ENCODE assay signal across 16 cellular contexts in genomic region chr5:39273314-39273954, GRCh38. TPM values are rescaled to one million over a fixed set of nuclear protein-coding genes. Genes with fewer than 3 reads are reported as not detected.
A peak's percentile ranks its signal among the peaks of the same experiment; 100 is the strongest.
DNase-seq lines count a peak whose midpoint lies in the region; ATAC-seq, FAIRE-seq and TF ChIP-seq lines count a peak whose summit lies in the region.
"Had no signal": no experiment of that assay in that cellular context is flagged by ENCODE, and none has a peak within 500 bp of the region (broad histone marks: within the 10 kb centered on the region; RNA-seq: fewer than 3 reads in every experiment).

No MANE protein-coding gene starts in this region.

- H3K4me2 ChIP-seq in K562 (ENCODE audit: insufficient read depth, low read length), result no peak overlapping the region
- H3K4me2 ChIP-seq: GM23338 had no signal

- WGBS in K562 (ENCODE audit: insufficient coverage, low coverage, missing lambda C conversion rate), result 49% methylated on average over 2 of the region's 2 CpGs
- WGBS in suprapubic skin, result 85% methylated on average over 2 of the region's 2 CpGs

- TF ChIP-seq CTCF in K562 (IDR thresholded peaks at IDR 0.05 in 2 of 3, conservative IDR thresholded peaks at IDR 0.05 in 1 of 3; ENCODE audit: insufficient read depth in 2 of 3, low read depth in 1 of 3, low read length in 3 of 3), result no peak
- no peak for TF ChIP-seq CTCF in suprapubic skin (IDR thresholded peaks at IDR 0.05)

- H3K4me1 Mint-ChIP-seq in activated T-cell treated with anti-CD3 and anti-CD28 coated beads, Interleukin-2, amount 50 U/mL, for 4 hours (ENCODE audit: low read depth), result peaks cover 47% of the 10 kb centered on the region
- H3K4me1 Mint-ChIP-seq: GM23338 had no signal

- no peak overlapping the region for H3K4me3 Mint-ChIP-seq in activated T-cell treated with anti-CD3 and anti-CD28 coated beads, Interleukin-2, amount 50 U/mL, for 4 hours
- H3K4me3 Mint-ChIP-seq: GM23338 had no signal

- peaks cover 3 to 9% of the 10 kb centered on the region in 2 experiments; a peak in 4 of 5 replicates for H3K4me1 ChIP-seq in K562 (replicated peaks in 1 of 2; ENCODE audit: control insufficient read depth in 2 of 2, insufficient read depth in 2 of 2, low read length in 2 of 2)
- no peaks in the 10 kb centered on the region for H3K4me1 ChIP-seq in suprapubic skin

- FAIRE-seq in K562 (lab: Jason Lieb, UNC), result no peak
- FAIRE-seq: GM12891 had no signal

- H3K36me3 ChIP-seq in K562 (ENCODE audit: control insufficient read depth, insufficient read depth, low read length) (no peaks in the 10 kb centered on the region), suprapubic skin (no peaks in the 10 kb centered on the region)
- H3K36me3 ChIP-seq: esophagus squamous epithelium had no signal

- no peaks in the 10 kb centered on the region for H3K36me3 Mint-ChIP-seq in activated T-cell treated with anti-CD3 and anti-CD28 coated beads, Interleukin-2, amount 50 U/mL, for 4 hours (ENCODE audit: insufficient read depth)

- no TSS peak for BruUV-seq in K562 (replicated peaks; lab: Mats Ljungman, UMichigan)

- CTCF ChIA-PET in K562 (lab: Yijun Ruan, JAX; ENCODE audit: low intra/inter-chr PET ratio), result no interaction called here

- H3K4me3 ChIP-seq in K562 (no peak overlapping the region), suprapubic skin (no peak overlapping the region)
- H3K4me3 ChIP-seq: GM23338, lung had no signal

- no peak overlapping the region for H3K9ac ChIP-seq in K562 (ENCODE audit: insufficient read depth in 1 of 2, low read depth in 2 of 2, low read length in 2 of 2)

- H3K9me3 Mint-ChIP-seq in activated T-cell treated with anti-CD3 and anti-CD28 coated beads, Interleukin-2, amount 50 U/mL, for 4 hours, result no peaks in the 10 kb centered on the region

- no peak overlapping the region for H3K27ac ChIP-seq in K562 (ENCODE audit: extremely low read depth, low read depth, low read length)
- H3K27ac ChIP-seq in suprapubic skin, result peak overlapping the region; percentile 42

- peak; percentile 53 to 82 for ATAC-seq in activated T-cell treated with anti-CD3 and anti-CD28 coated beads, Interleukin-2, amount 50 U/mL, for 4 hours
- ATAC-seq in K562 (peak; percentile 33; the same call in 1 of the 3 replicates), HG02678 (IDR thresholded peaks at IDR 0.05; ENCODE audit: unreplicated experiment) (no peak), HG03342 (IDR thresholded peaks at IDR 0.05; ENCODE audit: unreplicated experiment) (no peak)
- ATAC-seq: GM23338 had no signal

- H3K79me2 ChIP-seq in K562 (ENCODE audit: control insufficient read depth, insufficient read depth, low read length), result no peaks in the 10 kb centered on the region

- TF ChIP-seq EP300 in K562 (IDR thresholded peaks at IDR 0.05; ENCODE audit: low read length), result no peak
- no peak for TF ChIP-seq EP300 in suprapubic skin (IDR thresholded peaks at IDR 0.05)

- TF ChIP-seq POLR2A in K562 (conservative IDR thresholded peaks at IDR 0.05), result no peak
- no peak for TF ChIP-seq POLR2A in suprapubic skin (IDR thresholded peaks at IDR 0.05)

- no peaks in the 10 kb centered on the region for H3K27me3 ChIP-seq in K562 (ENCODE audit: control insufficient read depth in 2 of 2, insufficient read depth in 2 of 2, low read length in 2 of 2)
- no peaks in the 10 kb centered on the region for H3K27me3 ChIP-seq in suprapubic skin
- H3K27me3 ChIP-seq: esophagus squamous epithelium had no signal

- no peak overlapping the region for H2AFZ ChIP-seq in K562 (ENCODE audit: low read depth, low read length)
- H2AFZ ChIP-seq: GM23338 had no signal

- no peaks in the 10 kb centered on the region for H3K9me1 ChIP-seq in K562 (ENCODE audit: control insufficient read depth, insufficient read depth, low read length)

- DNase-seq in activated T-cell treated with anti-CD3 and anti-CD28 coated beads, Interleukin-2, amount 50 U/mL, for 4 hours, result no peak
- no peak for DNase-seq in activated T-cell treated with anti-CD3 and anti-CD28 coated beads, Interleukin-2, amount 50 U/mL, for 1 hour
- DNase-seq in SKM-1 (lab: John Stamatoyannopoulos, UW; ENCODE audit: unreplicated experiment) (peak; percentile 18), K562 (ENCODE audit: extremely low read depth in 1 of 4, low spot score in 3 of 4) (no peak), suprapubic skin (ENCODE audit: low spot score in 2 of 2) (no peak), NCI-H1417 treated with DMSO at 0.1 percent for 48 hours (lab: John Stamatoyannopoulos, UW) (no peak)
- DNase-seq: esophagus squamous epithelium; MM.1S; NCI-H446 treated with DMSO at 0.1 percent for 48 hours; nucleus accumbens; stimulated activated CD4-positive, alpha-beta T cell treated with anti-CD3 and anti-CD28 coated beads, Interleukin-12 subunit alpha, Interleukin-12 subunit beta, amount 100 ng/mL, for 4 hours had no signal

- H3K9me3 ChIP-seq in K562 (replicated peaks; ENCODE audit: control insufficient read depth, insufficient read depth, low read depth, low read length) (no peaks in the 10 kb centered on the region), suprapubic skin (no peaks in the 10 kb centered on the region)
- H3K9me3 ChIP-seq: esophagus squamous epithelium had no signal

- TF ChIP-seq RAD21 in K562 (CRISPR knock-in tag; conservative IDR thresholded peaks at IDR 0.05 in 1 of 2, IDR thresholded peaks at IDR 0.05 in 1 of 2), result no peak

- POLR2A ChIA-PET in K562 (lab: Yijun Ruan, JAX), result no interaction called here

- no peaks in the 10 kb centered on the region for H3K27me3 Mint-ChIP-seq in activated T-cell treated with anti-CD3 and anti-CD28 coated beads, Interleukin-2, amount 50 U/mL, for 4 hours (ENCODE audit: low read depth)

- no peaks in the 10 kb centered on the region for H4K20me1 ChIP-seq in K562 (replicated peaks; ENCODE audit: control insufficient read depth, insufficient read depth, low read length)

- in situ Hi-C loops in K562 (cut with MboI), result loop anchor here (5.0 kb wide), 1 partner anchor 56 kb away; the partner anchor contains the start of gene FYB1

- intact Hi-C loops in K562 (cut with micrococcal nuclease), result no loop called here

TF ChIP-seq in K562, 482 proteins besides CTCF, POLR2A, EP300 and RAD21 (continues in another document):
- no peak for TF ChIP-seq GABPB2 (CRISPR knock-in tag; conservative IDR thresholded peaks at IDR 0.05)
- no peak for TF ChIP-seq ATF4 (CRISPR knock-in tag; IDR thresholded peaks at IDR 0.05)
- TF ChIP-seq ZMIZ1 (IDR thresholded peaks at IDR 0.05; ENCODE audit: low read depth in 2 of 2, low read length in 2 of 2), result no peak
- TF ChIP-seq ETV1 (tag; conservative IDR thresholded peaks at IDR 0.05; ENCODE audit: low read depth), result peak; percentile 35; the same call in 1 of the 2 replicates
- TF ChIP-seq BACH1 (tag; IDR thresholded peaks at IDR 0.05), result no peak
- TF ChIP-seq MTA1 (IDR thresholded peaks at IDR 0.05; ENCODE audit: borderline replicate concordance), result no peak
- no peak for TF ChIP-seq MAFK (IDR thresholded peaks at IDR 0.05; ENCODE audit: low read length)

RNA-seq across cellular contexts. Expression of gene FYB1, which starts 54.1 kb away (rescaled TPM):
- 10 to 100 TPM; 33.4 to 39.0 (median 37.9) TPM for total RNA-seq in activated T-cell treated with anti-CD3 and anti-CD28 coated beads, Interleukin-2, amount 50 U/mL, for 4 hours
- total RNA-seq in K562 (2011; cell fraction: chromatin; rRNA removed; ENCODE audit: low replicate concordance), result 2.9 and 14.8 TPM in 2 replicates
- 0.67 and 2.2 TPM in 2 replicates for total RNA-seq in K562 (2011; cell fraction: nucleolus; rRNA removed)
- 5.6 and 6.0 TPM in 2 replicates for total RNA-seq in K562 (2011; cell fraction: nucleoplasm; rRNA removed)
- total RNA-seq in K562 (2014; rRNA removed), result 6.7 TPM in 2 replicates
- total RNA-seq in K562 (2014; rRNA removed; fragmentation: Illumina TruSeq; extraction: Trizol), result 15.6 and 16.5 TPM in 2 replicates
- total RNA-seq in K562 (2015; rRNA removed; fragmentation: Illumina TruSeq; extraction: Trizol), result 28.1 and 31.5 TPM in 2 replicates
- total RNA-seq in K562 (2021), result 17.4 and 22.5 TPM in 2 replicates
- 4.7 and 25.4 TPM in 2 replicates for polyA plus RNA-seq in K562 (2011; rRNA removed)
- 0.85 and 9.2 TPM in 2 replicates for polyA plus RNA-seq in K562 (2011; cell fraction: cytosol; rRNA removed)
- 5.6 and 40.9 TPM in 2 replicates for polyA plus RNA-seq in K562 (2011; cell fraction: nucleus; rRNA removed)
- polyA plus RNA-seq in K562 (2012), result 20.9 and 22.7 TPM in 2 replicates
- polyA plus RNA-seq in K562 (2014; fragmentation: Illumina TruSeq; extraction: Trizol), result 13.7 and 18.4 TPM in 2 replicates
- polyA plus RNA-seq in K562 (2014; fragmentation: Nextera tagmentation; extraction: Ambion mirVana), result 1 to 10 TPM; 9.4 to 9.7 TPM
- 7.4 and 8.0 TPM in 2 replicates for polyA plus RNA-seq in K562 (2014; rRNA removed)
- polyA minus RNA-seq in K562 (2011; rRNA and poly(A)+ RNA removed), result 4.0 and 45.3 TPM in 2 replicates
- polyA minus RNA-seq in K562 (2011; cell fraction: cytosol; rRNA and poly(A)+ RNA removed), result 2.4 and 15.2 TPM in 2 replicates
- polyA minus RNA-seq in K562 (2011; cell fraction: nucleus; rRNA and poly(A)+ RNA removed), result 5.4 and 62.8 TPM in 2 replicates
- total RNA-seq in suprapubic skin, result 1 to 10 TPM; 1.5 to 3.9 (median 3.0) TPM
- total RNA-seq: GM23338 had no signal
- polyA plus RNA-seq: GM23338 had no signal

Comparison
In these comparisons a context has a peak if more than half of its experiments do, and no peak if none do; other contexts are left out.
1. ATAC-seq: peak in activated T-cell treated with anti-CD3 and anti-CD28 coated beads, Interleukin-2, amount 50 U/mL, for 4 hours (2 of 2) and K562 (single experiment); none in HG02678 (single experiment) and HG03342 (single experiment).